Comparison of ENCODE assay signal across 26 cellular contexts in the genomic region with DNA sequence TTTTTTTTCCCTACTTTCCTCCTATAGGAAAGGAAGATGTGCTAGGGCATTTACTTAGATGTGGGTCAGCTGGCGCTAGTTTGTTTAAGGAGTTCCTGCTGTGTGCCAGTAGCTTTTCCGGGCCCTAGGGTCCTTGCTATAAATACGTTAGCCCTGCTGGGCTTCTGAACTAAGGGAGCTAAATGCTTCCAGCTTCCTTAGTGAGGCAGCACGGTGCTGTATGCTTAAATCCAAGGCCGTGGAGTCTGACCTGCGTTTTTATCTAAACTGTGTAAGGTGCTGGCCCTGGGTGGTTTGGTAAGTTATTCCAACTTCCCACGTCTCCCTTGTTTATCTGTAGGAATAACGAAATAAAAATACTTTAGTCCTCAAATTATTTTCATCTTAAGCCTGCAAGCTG. TPM values are rescaled to one million over a fixed set of nuclear protein-coding genes. Genes with fewer than 3 reads are reported as not detected.
DNase-seq lines count a peak whose midpoint lies in the region; ATAC-seq and TF ChIP-seq lines count a peak whose summit lies in the region.
"Had no signal": no experiment of that assay in that cellular context is flagged by ENCODE, and none has a peak within 500 bp of the region (broad histone marks: within the 10 kb centered on the region; RNA-seq: fewer than 3 reads in every experiment).

No MANE protein-coding gene starts in this region.

- H3K27ac ChIP-seq in ACC112 (ENCODE audit: low read depth, low read length) (no peak overlapping the region), C4-2B (peak overlapping the region; percentile 73), Panc1 (ENCODE audit: low read length) (peak overlapping the region; percentile 29; the same call in 1 of the 2 replicates)
- H3K27ac ChIP-seq: A549, HL-60, Peyer's patch had no signal

- H3K27me3 ChIP-seq in ACC112 (ENCODE audit: insufficient read depth, low read length), result no peaks in the 10 kb centered on the region
- no peaks in the 10 kb centered on the region; the same call in 1 of the 2 replicates for H3K27me3 ChIP-seq in Panc1 (ENCODE audit: control insufficient read depth, insufficient read depth, low read length)
- H3K27me3 ChIP-seq in iPS-15b (ENCODE audit: control insufficient read depth, insufficient read depth, low read length), result peaks cover 20% of the 10 kb centered on the region
- H3K27me3 ChIP-seq: Peyer's patch had no signal

- H3K4me3 ChIP-seq in ACC112 (ENCODE audit: low read depth, low read length), result peak overlapping the region; percentile 90
- H3K4me3 ChIP-seq in Panc1 (ENCODE audit: low read depth in 2 of 2, low read length in 2 of 2), result no peak overlapping the region; a peak in 1 of 4 replicates
- H3K4me3 ChIP-seq in iPS-15b (ENCODE audit: low read depth, low read length), result peak overlapping the region; percentile 11
- H3K4me3 ChIP-seq: A549, Peyer's patch had no signal

- H3K9me3 ChIP-seq in Panc1 (ENCODE audit: control insufficient read depth, insufficient read depth, low read depth, low read length) (no peaks in the 10 kb centered on the region), iPS-15b (ENCODE audit: control insufficient read depth, insufficient read depth, low read length) (no peaks in the 10 kb centered on the region)
- H3K9me3 ChIP-seq: A549, Peyer's patch had no signal

- ATAC-seq in Panc1 (peak; percentile 68), GM19452 (IDR thresholded peaks at IDR 0.05; ENCODE audit: unreplicated experiment) (no peak)
- ATAC-seq: A549, HCT116 had no signal

- TF ChIP-seq CTCF in C4-2B (conservative IDR thresholded peaks at IDR 0.05) (no peak), Panc1 (IDR thresholded peaks at IDR 0.05) (no peak), GM20000 (IDR thresholded peaks at IDR 0.05; ENCODE audit: extremely low read depth, missing control alignments) (no peak)

- BruUV-seq in Panc1 (replicated peaks; lab: Mats Ljungman, UMichigan), result no TSS peak

- no peak overlapping the region for H3K9ac ChIP-seq in iPS-15b (ENCODE audit: low read depth, low read length)

- POLR2A ChIA-PET in Panc1 (lab: Charles Lee), result interaction anchor here (0.6 kb wide), 1 partner anchor 229 kb away, joined by 3 read pairs; no protein-coding TSS in a partner anchor

- H2AFZ ChIP-seq in ACC112 (ENCODE audit: low read length, unreplicated experiment), result peak overlapping the region; percentile 68

- DNase-seq in Panc1 (ENCODE audit: low read depth, low spot score) (no peak), GM20000 (ENCODE audit: low spot score) (no peak), DMS153 (lab: John Stamatoyannopoulos, UW) (no peak)
- DNase-seq: CD8-positive, alpha-beta memory T cell; GOT3; Kasumi-1; MV-4-11; NCI-H1105 treated with DMSO at 0.1 percent for 48 hours; NCI-H146; NCI-H1930; NCI-H2107; NCI-H526; Peyer's patch; SHP77 treated with DMSO at 0.1 percent for 48 hours had no signal

- H3K79me2 ChIP-seq in ACC112 (ENCODE audit: control insufficient read depth, insufficient read depth, low read length, unreplicated experiment), result peaks cover 31% of the 10 kb centered on the region

- in situ Hi-C loops in Panc1 (cut with HindIII; ENCODE audit: low pct_unique_long_range_greater_than_20kb, low sequenced_read_pairs), result no loop called here

- H3K4me1 ChIP-seq in ACC112 (ENCODE audit: control insufficient read depth, insufficient read depth, low read length, unreplicated experiment) (peaks cover 9% of the 10 kb centered on the region), Panc1 (ENCODE audit: control insufficient read depth, insufficient read depth, low read length) (peaks cover 10% of the 10 kb centered on the region; the same call in 1 of the 2 replicates), iPS-15b (ENCODE audit: control insufficient read depth, insufficient read depth, low read length) (peaks cover 4% of the 10 kb centered on the region)
- H3K4me1 ChIP-seq: Peyer's patch had no signal

- CTCF ChIA-PET in Panc1 (lab: Charles Lee), result no interaction called here

- no peaks in the 10 kb centered on the region for H3K36me3 ChIP-seq in ACC112 (ENCODE audit: insufficient read depth, low read length)
- H3K36me3 ChIP-seq in Panc1 (ENCODE audit: control insufficient read depth, insufficient read depth, low read length), result no peaks in the 10 kb centered on the region
- H3K36me3 ChIP-seq in iPS-15b (ENCODE audit: control insufficient read depth, insufficient read depth, low read length), result no peaks in the 10 kb centered on the region
- H3K36me3 ChIP-seq: Peyer's patch had no signal

- intact Hi-C loops in Panc1 (cut with micrococcal nuclease; ENCODE audit: unreplicated experiment), result loop anchor here (10.0 kb wide), 1 partner anchor 245 kb away; no protein-coding TSS in a partner anchor

RNA-seq across cellular contexts. Expression of gene TDRD1, which starts 0.6 kb away (rescaled TPM):
- total RNA-seq in Panc1 (2021; ENCODE audit: unreplicated experiment), result not detected
- not detected for polyA plus RNA-seq in Panc1 (2012; ENCODE audit: insufficient read length)
- total RNA-seq: G401, MCF 10A had no signal
- polyA plus RNA-seq: A549, CD14-positive monocyte had no signal

RNA-seq across cellular contexts. Expression of gene CCDC186, which starts 5.7 kb away (rescaled TPM):
- 14.4 TPM for total RNA-seq in Panc1 (2021; ENCODE audit: unreplicated experiment)
- polyA plus RNA-seq in Panc1 (2012; ENCODE audit: insufficient read length), result 5.0 TPM

RNA-seq across cellular contexts. Expression of gene VWA2, which starts 59.3 kb away (rescaled TPM):
- 0.77 TPM for total RNA-seq in Panc1 (2021; ENCODE audit: unreplicated experiment)
- 0.55 TPM for polyA plus RNA-seq in Panc1 (2012; ENCODE audit: insufficient read length)
- total RNA-seq: CD8-positive, alpha-beta memory T cell; Daoy; G401; MCF 10A; T-helper 1 cell treated with Interleukin-12 subunit alpha and Interleukin-12 subunit beta and Interleukin-4 antibody, amounts not matched to agents 30 ng/mL and 1 ng/mL, for 36 hours had no signal
- polyA plus RNA-seq: A549; CD14-positive monocyte; CD8-positive, alpha-beta memory T cell had no signal

Comparison
In these comparisons a context has a peak if more than half of its experiments do, and no peak if none do; other contexts are left out.
1. H3K4me3 ChIP-seq: peak in ACC112 (single experiment) and iPS-15b (single experiment); none in Panc1 (0 of 2).